ENCODE assay signal across 13 cellular contexts in the genomic region with DNA sequence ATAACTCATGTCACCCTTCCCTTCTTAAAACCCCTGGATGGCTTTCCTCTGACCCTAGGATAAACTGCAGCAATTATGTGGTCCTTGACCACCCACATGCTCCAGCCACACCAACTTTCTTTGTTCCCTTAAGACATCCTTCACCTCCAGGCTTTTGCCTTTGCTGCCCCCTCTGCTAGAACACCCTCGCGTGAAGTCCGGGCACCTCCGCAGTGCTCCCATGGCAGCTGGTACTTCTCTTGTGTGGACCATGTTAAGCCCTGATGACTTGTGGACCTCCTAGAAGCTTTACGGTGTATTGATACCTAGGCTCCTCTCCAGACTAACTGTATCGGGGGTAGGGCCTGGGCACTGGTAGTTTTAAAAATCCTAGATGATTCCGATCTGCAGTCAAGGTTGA. TPM values are rescaled to one million over a fixed set of nuclear protein-coding genes. Genes with fewer than 3 reads are reported as not detected.
DNase-seq lines count a peak whose midpoint lies in the region; ATAC-seq, FAIRE-seq and TF ChIP-seq lines count a peak whose summit lies in the region.
"Had no signal": no experiment of that assay in that cellular context is flagged by ENCODE, and none has a peak within 500 bp of the region (broad histone marks: within the 10 kb centered on the region; RNA-seq: fewer than 3 reads in every experiment).

No MANE protein-coding gene starts in this region.

- H3F3A ChIP-seq in SK-N-SH (replicated peaks; ENCODE audit: insufficient read depth) (peaks cover 3% of the 10 kb centered on the region), OCI-LY1 (ENCODE audit: insufficient read depth, low read length) (no peaks in the 10 kb centered on the region)

- H3K4me2 ChIP-seq in SK-N-SH (no peak overlapping the region; the same call in 1 of the 2 replicates), OCI-LY1 (ENCODE audit: low read length) (peak overlapping the region; percentile 67; the same call in 1 of the 2 replicates), H1 (ENCODE audit: insufficient read depth in 1 of 2, low read depth in 2 of 2, low read length in 2 of 2) (peak overlapping the region in 1 of 2 experiments; percentile 55; a peak in 1 of 4 replicates)

- TF ChIP-seq POLR2A in H1 (IDR thresholded peaks at IDR 0.05; ENCODE audit: control extremely low read depth in 1 of 2, low read depth in 2 of 2, low read length in 2 of 2) = no peak

- TF ChIP-seq CTCF in SK-N-SH (IDR thresholded peaks at IDR 0.05) (no peak), OCI-LY1 (IDR thresholded peaks at IDR 0.05; ENCODE audit: low read length) (no peak), H1 (IDR thresholded peaks at IDR 0.05; ENCODE audit: control extremely low read depth in 1 of 3, insufficient read depth in 1 of 3, low read depth in 1 of 3, low read length in 3 of 3) (no peak)

- H3K79me2 ChIP-seq in SK-N-SH (ENCODE audit: insufficient read depth) (no peaks in the 10 kb centered on the region), OCI-LY1 (ENCODE audit: insufficient read depth, low read length) (no peaks in the 10 kb centered on the region), H1 (ENCODE audit: control insufficient read depth in 1 of 2, insufficient read depth in 2 of 2, low read length in 2 of 2) (no peaks in the 10 kb centered on the region)

- no peak overlapping the region for H3K56ac ChIP-seq in H1 (replicated peaks; ENCODE audit: insufficient read length, low read depth, low read length)

- FAIRE-seq in H1 (lab: Jason Lieb, UNC) = no peak

- no peak overlapping the region for H2AK5ac ChIP-seq in H1 (ENCODE audit: low read depth, low read length)

- no peak overlapping the region for H3K23ac ChIP-seq in H1 (ENCODE audit: insufficient read length)

- no peak overlapping the region for H2BK15ac ChIP-seq in H1 (ENCODE audit: low read length)

- no peak overlapping the region for H3K4ac ChIP-seq in H1 (replicated peaks; ENCODE audit: insufficient read length, low read depth, low read length)

- H4K5ac ChIP-seq in H1 (ENCODE audit: insufficient read length, low read depth, low read length) = no peak overlapping the region

- no peak overlapping the region for H4K91ac ChIP-seq in H1 (replicated peaks; ENCODE audit: insufficient read length, low read length)

- H3K9me3 ChIP-seq in SK-N-SH (no peaks in the 10 kb centered on the region), OCI-LY1 (ENCODE audit: low read length) (no peaks in the 10 kb centered on the region), H1 (ENCODE audit: insufficient read depth in 2 of 2, low read depth in 1 of 2, low read length in 1 of 2) (no peaks in the 10 kb centered on the region)

- TF ChIP-seq EP300 in SK-N-SH (IDR thresholded peaks at IDR 0.05; ENCODE audit: borderline replicate concordance in 1 of 2, low read depth in 1 of 2, low read length in 1 of 2) (no peak), H1 (IDR thresholded peaks at IDR 0.05; ENCODE audit: borderline replicate concordance in 1 of 2, low read depth in 2 of 2, low read length in 2 of 2) (no peak)

- no peak overlapping the region for H4K8ac ChIP-seq in H1 (ENCODE audit: extremely low read depth, insufficient read depth, low read length)

- TF ChIP-seq RAD21 in SK-N-SH (IDR thresholded peaks at IDR 0.05; ENCODE audit: low read length) (no peak), H1 (IDR thresholded peaks at IDR 0.05 in 1 of 2, conservative IDR thresholded peaks at IDR 0.05 in 1 of 2; ENCODE audit: low read depth in 2 of 2, low read length in 2 of 2) (no peak)

- WGBS in SK-N-SH (ENCODE audit: low lambda C conversion rate) = 94% methylated on average over 7 of the region's 7 CpGs
- WGBS in H1 (ENCODE audit: extremely low coverage in 1 of 2, insufficient coverage in 1 of 2, insufficient read length in 1 of 2, insufficient replicate concordance in 2 of 2, low coverage in 1 of 2, low lambda C conversion rate in 2 of 2, missing lambda C conversion rate in 1 of 2), 2 experiments = 97% methylated on average over 7 of the region's 7 CpGs; no CpG with 5 or more reads in 1 of the 2 experiments

- H4K20me1 ChIP-seq in SK-N-SH (ENCODE audit: insufficient read depth) (no peaks in the 10 kb centered on the region), OCI-LY1 (ENCODE audit: insufficient read depth, low read length) (no peaks in the 10 kb centered on the region), H1 (replicated peaks in 1 of 2; ENCODE audit: control insufficient read depth in 1 of 2, insufficient read depth in 2 of 2, low read length in 2 of 2) (no peaks in the 10 kb centered on the region)

- DNase-seq in SK-N-SH (no peak), H1 (ENCODE audit: low read depth in 1 of 2, low spot score in 2 of 2) (no peak), retina (peak; percentile 10), NCI-H226 (no peak), NCI-H146 treated with DMSO at 0.1 percent for 48 hours (lab: John Stamatoyannopoulos, UW; ENCODE audit: unreplicated experiment) (no peak)
- DNase-seq: EL, NCI-H1048, T1000 had no signal

- ATAC-seq in SK-N-SH treated with all-trans-retinoic acid at 6 μM for 48 hours = no peak
- no peak for ATAC-seq in GM21423 (IDR thresholded peaks at IDR 0.05; ENCODE audit: unreplicated experiment)

- no peaks in the 10 kb centered on the region for H3K9me2 ChIP-seq in SK-N-SH
- H3K9me2 ChIP-seq in OCI-LY1 (ENCODE audit: low read depth, low read length) = no peaks in the 10 kb centered on the region

- H3K79me1 ChIP-seq in H1 (ENCODE audit: low read depth, low read length) = no peaks in the 10 kb centered on the region

- no peaks in the 10 kb centered on the region for H3K27me3 ChIP-seq in SK-N-SH (ENCODE audit: insufficient read depth)
- no peaks in the 10 kb centered on the region for H3K27me3 ChIP-seq in OCI-LY1 (ENCODE audit: insufficient read depth, low read length)
- H3K27me3 ChIP-seq in H1 (replicated peaks in 1 of 4; ENCODE audit: control insufficient read depth in 3 of 4, extremely low read depth in 1 of 4, insufficient read depth in 3 of 4, low read length in 3 of 4) = peaks cover 8 to 58% (median 45%) of the 10 kb centered on the region in 4 experiments

- H2BK120ac ChIP-seq in H1 (replicated peaks; ENCODE audit: low read depth, low read length) = no peak overlapping the region

- H3K4me1 ChIP-seq in SK-N-SH (ENCODE audit: control insufficient read depth in 1 of 2, insufficient read depth in 2 of 2, low read depth in 1 of 2, low read length in 1 of 2) (peaks cover 0 to 21% of the 10 kb centered on the region in 2 experiments; a peak in 1 of 4 replicates), OCI-LY1 (ENCODE audit: insufficient read depth, low read length, severe bottlenecking) (peaks cover 25% of the 10 kb centered on the region), H1 (replicated peaks in 1 of 4; ENCODE audit: control insufficient read depth in 3 of 4, insufficient read depth in 4 of 4, low read length in 3 of 4) (peaks cover 0 to 19% (median 12%) of the 10 kb centered on the region in 4 experiments; a peak in 6 of 7 replicates)

- H3K36me3 ChIP-seq in SK-N-SH (replicated peaks in 1 of 2; ENCODE audit: control insufficient read depth in 1 of 2, insufficient read depth in 2 of 2, low read length in 1 of 2) = no peaks in the 10 kb centered on the region
- H3K36me3 ChIP-seq in OCI-LY1 (ENCODE audit: insufficient read depth, low read length) = no peaks in the 10 kb centered on the region
- no peaks in the 10 kb centered on the region for H3K36me3 ChIP-seq in H1 (ENCODE audit: control insufficient read depth in 2 of 4, insufficient read depth in 4 of 4, low read length in 3 of 4)

- H3K9ac ChIP-seq in SK-N-SH (no peak overlapping the region), OCI-LY1 (ENCODE audit: low read length) (no peak overlapping the region), H1 (replicated peaks in 1 of 4; ENCODE audit: extremely low read depth in 1 of 4, low read depth in 3 of 4, low read length in 3 of 4) (no peak overlapping the region)

- no peak overlapping the region for H3K14ac ChIP-seq in H1 (ENCODE audit: insufficient read length)

- H2BK12ac ChIP-seq in H1 (ENCODE audit: low read depth, low read length) = 0 out of 2 replicates have a peak overlapping the region, but pooled peaks have one; percentile 20

- peaks cover 15% of the 10 kb centered on the region for H3K23me2 ChIP-seq in H1 (ENCODE audit: low read depth, low read length)

- POLR2A ChIA-PET in SK-N-SH (lab: Yijun Ruan, JAX) = interaction anchor here (1.0 to 2.1 kb wide), 5 partner anchors 11 to 51 kb away, joined by 3 to 18 read pairs (median 5); partner anchors contain the start of genes KHK, OST4 and PREB
- POLR2A ChIA-PET in H1 (lab: Charles Lee; ENCODE audit: partially characterized antibody) = interaction anchor here (0.9 to 2.7 kb wide), 8 partner anchors 9 to 125 kb away, joined by 3 to 24 read pairs (median 4); partner anchors contain the start of genes OST4 and PREB

- H3K27ac ChIP-seq in SK-N-SH (ENCODE audit: low read depth in 2 of 2, low read length in 1 of 2) (peak overlapping the region in 1 of 2 experiments; percentile 64; a peak in 1 of 4 replicates), OCI-LY1 (ENCODE audit: low read depth, low read length, poor library complexity, severe bottlenecking) (no peak overlapping the region), H1 (ENCODE audit: low read depth, low read length) (no peak overlapping the region)
- H3K27ac ChIP-seq: 22Rv1 had no signal

- H2AFZ ChIP-seq in SK-N-SH (ENCODE audit: low read depth) (0 out of 2 replicates have a peak overlapping the region, but pooled peaks have one; percentile 94), OCI-LY1 (ENCODE audit: low read length) (no peak overlapping the region), H1 (ENCODE audit: low read length) (no peak overlapping the region)

- H2BK20ac ChIP-seq in H1 (ENCODE audit: low read length) = no peak overlapping the region

- no peak overlapping the region for H2BK5ac ChIP-seq in H1 (ENCODE audit: low read depth, low read length)

- no peak overlapping the region for H3K18ac ChIP-seq in H1 (ENCODE audit: extremely low read depth, low read length)

- H3K4me3 ChIP-seq in SK-N-SH (ENCODE audit: low read depth in 2 of 2, low read length in 1 of 2) (no peak overlapping the region; a peak in 1 of 4 replicates), OCI-LY1 (ENCODE audit: low read depth, low read length, poor library complexity, severe bottlenecking) (peak overlapping the region; percentile 60), H1 (ENCODE audit: extremely low read depth in 1 of 4, insufficient read depth in 2 of 4, low read depth in 3 of 4, low read length in 4 of 4) (peak overlapping the region in 1 of 4 experiments; percentile 68; a peak in 2 of 8 replicates)

- CTCF ChIA-PET in SK-N-SH (lab: Yijun Ruan, JAX) = interaction anchor here (0.9 to 2.4 kb wide), 12 partner anchors 9 to 181 kb away, joined by 3 to 20 read pairs (median 5); partner anchors contain the start of gene PREB
- CTCF ChIA-PET in H1 (lab: Charles Lee; ENCODE audit: partially characterized antibody) = interaction anchor here (1.1 to 3.8 kb wide), 6 partner anchors 11 to 85 kb away, joined by 3 to 38 read pairs (median 3); partner anchors contain the start of gene PREB

RNA-seq across cellular contexts. Expression of gene ABHD1, which starts 0.8 kb away (rescaled TPM):
- polyA plus RNA-seq in SK-N-SH (2012; rRNA removed) (3.3 and 4.1 TPM in 2 replicates), H1 (2011; rRNA removed) (0.88 and 1.1 TPM in 2 replicates)
- polyA plus RNA-seq in SK-N-SH (2012; cell fraction: cytosol; rRNA removed) = 1.1 and 1.4 TPM in 2 replicates
- polyA plus RNA-seq in SK-N-SH (2012; cell fraction: nucleus; rRNA removed) = 7.7 and 8.6 TPM in 2 replicates
- 0.20 and 0.50 TPM in 2 replicates for total RNA-seq in H1 (2021; fragmentation: NEBNext Ultra II Directional; extraction: Animal tissue kit (Norgen Biotek cat#: 25700))
- 0.70 TPM for polyA plus RNA-seq in H1 (2011; cell fraction: cytosol; rRNA removed)
- 0.94 TPM for polyA plus RNA-seq in H1 (2011; cell fraction: nucleus; rRNA removed)
- polyA plus RNA-seq in H1 (2012, experiment 1 of 2) = 0.35 to 0.93 TPM (median 0.38 TPM) in 4 replicates
- polyA plus RNA-seq in H1 (2012, experiment 2 of 2) = not detected
- polyA plus RNA-seq in H1 (2013, experiment 1 of 2) = 0.26 TPM
- polyA plus RNA-seq in H1 (2013, experiment 2 of 2) = 0.15 TPM
- 0.28 and 0.78 TPM in 2 replicates for polyA minus RNA-seq in H1 (2011; rRNA and poly(A)+ RNA removed)
- not detected for polyA minus RNA-seq in H1 (2011; cell fraction: cytosol; rRNA and poly(A)+ RNA removed)
- 0.80 TPM for polyA minus RNA-seq in H1 (2011; cell fraction: nucleus; rRNA and poly(A)+ RNA removed)

RNA-seq across cellular contexts. Expression of gene CGREF1, which starts 3.9 kb away (rescaled TPM):
- polyA plus RNA-seq in SK-N-SH (2012; rRNA removed) (17.1 and 18.3 TPM in 2 replicates), H1 (2011; rRNA removed) (2.5 and 3.7 TPM in 2 replicates)
- 14.7 and 20.2 TPM in 2 replicates for polyA plus RNA-seq in SK-N-SH (2012; cell fraction: cytosol; rRNA removed)
- 14.7 and 15.3 TPM in 2 replicates for polyA plus RNA-seq in SK-N-SH (2012; cell fraction: nucleus; rRNA removed)
- 3.4 and 3.5 TPM in 2 replicates for total RNA-seq in H1 (2021; fragmentation: NEBNext Ultra II Directional; extraction: Animal tissue kit (Norgen Biotek cat#: 25700))
- 3.6 TPM for polyA plus RNA-seq in H1 (2011; cell fraction: cytosol; rRNA removed)
- 4.3 TPM for polyA plus RNA-seq in H1 (2011; cell fraction: nucleus; rRNA removed)
- polyA plus RNA-seq in H1 (2012, experiment 1 of 2) = 2.3 to 4.1 TPM (median 3.1 TPM) in 4 replicates
- polyA plus RNA-seq in H1 (2012, experiment 2 of 2) = 1.6 TPM
- polyA plus RNA-seq in H1 (2013, experiment 1 of 2) = 6.9 TPM
- 7.4 TPM for polyA plus RNA-seq in H1 (2013, experiment 2 of 2)
- 2.1 and 2.7 TPM in 2 replicates for polyA minus RNA-seq in H1 (2011; rRNA and poly(A)+ RNA removed)
- 2.7 TPM for polyA minus RNA-seq in H1 (2011; cell fraction: cytosol; rRNA and poly(A)+ RNA removed)
- polyA minus RNA-seq in H1 (2011; cell fraction: nucleus; rRNA and poly(A)+ RNA removed) = 1.00 TPM

RNA-seq across cellular contexts. Expression of gene PREB, which starts 11.6 kb away (rescaled TPM):
- 47.9 and 51.3 TPM in 2 replicates for polyA plus RNA-seq in SK-N-SH (2012; rRNA removed)
- polyA plus RNA-seq in SK-N-SH (2012; cell fraction: cytosol; rRNA removed) = 28.0 and 38.7 TPM in 2 replicates
- polyA plus RNA-seq in SK-N-SH (2012; cell fraction: nucleus; rRNA removed) = 95.6 and 126 TPM in 2 replicates
- 51.2 and 54.1 TPM in 2 replicates for total RNA-seq in H1 (2021; fragmentation: NEBNext Ultra II Directional; extraction: Animal tissue kit (Norgen Biotek cat#: 25700))
- 72.2 and 74.4 TPM in 2 replicates for polyA plus RNA-seq in H1 (2011; rRNA removed)
- 71.6 TPM for polyA plus RNA-seq in H1 (2011; cell fraction: cytosol; rRNA removed)
- polyA plus RNA-seq in H1 (2011; cell fraction: nucleus; rRNA removed) = 92.0 TPM
- 36.7 to 55.6 TPM (median 49.3 TPM) in 4 replicates for polyA plus RNA-seq in H1 (2012, experiment 1 of 2)
- polyA plus RNA-seq in H1 (2012, experiment 2 of 2) = 69.2 TPM
- polyA plus RNA-seq in H1 (2013, experiment 1 of 2) = 37.6 TPM
- polyA plus RNA-seq in H1 (2013, experiment 2 of 2) = 36.8 TPM
- polyA minus RNA-seq in H1 (2011; rRNA and poly(A)+ RNA removed) = 87.7 and 101 TPM in 2 replicates
- 21.7 TPM for polyA minus RNA-seq in H1 (2011; cell fraction: cytosol; rRNA and poly(A)+ RNA removed)
- polyA minus RNA-seq in H1 (2011; cell fraction: nucleus; rRNA and poly(A)+ RNA removed) = 27.5 TPM

RNA-seq across cellular contexts. Expression of gene PRR30, which starts 16.4 kb away (rescaled TPM):
- not detected in 2 replicates for polyA plus RNA-seq in SK-N-SH (2012; rRNA removed)
- not detected in 2 replicates for polyA plus RNA-seq in SK-N-SH (2012; cell fraction: cytosol; rRNA removed)
- not detected in 2 replicates for polyA plus RNA-seq in SK-N-SH (2012; cell fraction: nucleus; rRNA removed)
- not detected in 2 replicates for total RNA-seq in H1 (2021; fragmentation: NEBNext Ultra II Directional; extraction: Animal tissue kit (Norgen Biotek cat#: 25700))
- polyA plus RNA-seq in H1 (2011; rRNA removed) = not detected in 2 replicates
- polyA plus RNA-seq in H1 (2011; cell fraction: cytosol; rRNA removed) = not detected
- not detected for polyA plus RNA-seq in H1 (2011; cell fraction: nucleus; rRNA removed)
- not detected in 4 replicates for polyA plus RNA-seq in H1 (2012, experiment 1 of 2)
- polyA plus RNA-seq in H1 (2012, experiment 2 of 2) = not detected
- polyA plus RNA-seq in H1 (2013, experiment 1 of 2) = not detected
- polyA plus RNA-seq in H1 (2013, experiment 2 of 2) = not detected
- not detected in 2 replicates for polyA minus RNA-seq in H1 (2011; rRNA and poly(A)+ RNA removed)
- polyA minus RNA-seq in H1 (2011; cell fraction: cytosol; rRNA and poly(A)+ RNA removed) = not detected
- polyA minus RNA-seq in H1 (2011; cell fraction: nucleus; rRNA and poly(A)+ RNA removed) = not detected
- total RNA-seq: osteoblast had no signal

RNA-seq across cellular contexts. Expression of gene TCF23, which starts 26.0 kb away (rescaled TPM):
- polyA plus RNA-seq in SK-N-SH (2012; rRNA removed) (not detected in 2 replicates), H1 (2011; rRNA removed) (0.02 TPM in 2 replicates)
- not detected in 2 replicates for polyA plus RNA-seq in SK-N-SH (2012; cell fraction: cytosol; rRNA removed)
- 0.01 TPM in 1 of 2 replicates, not detected in the other for polyA plus RNA-seq in SK-N-SH (2012; cell fraction: nucleus; rRNA removed)
- not detected in 2 replicates for total RNA-seq in H1 (2021; fragmentation: NEBNext Ultra II Directional; extraction: Animal tissue kit (Norgen Biotek cat#: 25700))
- 0.04 TPM for polyA plus RNA-seq in H1 (2011; cell fraction: cytosol; rRNA removed)
- polyA plus RNA-seq in H1 (2011; cell fraction: nucleus; rRNA removed) = 0.03 TPM
- polyA plus RNA-seq in H1 (2012, experiment 1 of 2) = 0.07 TPM in 1 of 4 replicates, not detected in the others
- polyA plus RNA-seq in H1 (2012, experiment 2 of 2) = not detected
- polyA plus RNA-seq in H1 (2013, experiment 1 of 2) = not detected
- under 0.01 TPM for polyA plus RNA-seq in H1 (2013, experiment 2 of 2)
- not detected in 2 replicates for polyA minus RNA-seq in H1 (2011; rRNA and poly(A)+ RNA removed)
- not detected for polyA minus RNA-seq in H1 (2011; cell fraction: cytosol; rRNA and poly(A)+ RNA removed)
- polyA minus RNA-seq in H1 (2011; cell fraction: nucleus; rRNA and poly(A)+ RNA removed) = not detected
- total RNA-seq: osteoblast had no signal
